Comparison of ENCODE assay signal across 9 cellular contexts in the genomic region with DNA sequence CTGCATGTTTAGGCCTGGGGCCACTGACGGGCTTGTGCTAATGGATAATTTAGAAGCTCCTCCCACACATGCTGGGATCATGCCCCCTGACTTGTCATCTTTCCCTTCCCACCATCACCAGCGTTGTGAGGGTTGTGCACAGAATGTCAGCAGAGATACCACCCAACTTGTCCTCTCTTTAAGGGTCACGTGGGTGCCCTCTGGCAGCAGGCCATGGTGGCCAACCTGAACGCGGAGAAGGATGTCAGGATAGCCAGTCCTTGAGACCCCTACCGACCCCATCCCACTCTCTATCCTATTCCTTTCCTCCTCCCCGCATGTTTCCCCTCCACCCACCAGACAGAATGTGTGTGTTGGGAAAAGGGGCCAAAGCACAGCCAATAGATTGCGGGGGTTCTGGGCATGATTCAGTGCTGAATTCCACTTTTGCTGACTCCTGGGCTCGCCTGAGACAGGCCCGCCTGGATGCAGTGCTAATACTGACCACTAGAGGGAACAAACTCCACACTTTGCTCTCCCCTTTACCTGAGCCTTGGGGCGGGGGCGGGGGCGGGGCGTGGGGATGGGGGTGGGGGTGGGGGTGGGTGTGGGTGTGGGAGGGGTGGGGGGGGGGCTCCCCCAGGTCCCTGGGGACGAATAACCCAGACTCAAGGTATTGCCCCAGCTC. TPM values are rescaled to one million over a fixed set of nuclear protein-coding genes. Genes with fewer than 3 reads are reported as not detected.
DNase-seq lines count a peak whose midpoint lies in the region; ATAC-seq and TF ChIP-seq lines count a peak whose summit lies in the region.
"Had no signal": no experiment of that assay in that cellular context is flagged by ENCODE, and none has a peak within 500 bp of the region (broad histone marks: within the 10 kb centered on the region; RNA-seq: fewer than 3 reads in every experiment).

A gene (minus strand): TSS at position 10 of the 667 bp plus-strand sequence. CDS start 143 bp downstream, outside the sequence.

- no peaks in the 10 kb centered on the region for H3K27me3 ChIP-seq in GM23338 (ENCODE audit: insufficient read depth)
- peaks cover 0 to 5% (median 0%) of the 10 kb centered on the region in 3 donors for H3K27me3 ChIP-seq in sigmoid colon

- H3K4me1 ChIP-seq in GM23338 (ENCODE audit: insufficient read depth): peaks cover 14% of the 10 kb centered on the region; the same call in 1 of the 2 replicates
- H3K4me1 ChIP-seq in sigmoid colon: no peaks in the 10 kb centered on the region

- 32 to 39% methylated on average over 15 of the region's 15 CpGs for WGBS in sigmoid colon, 2 donors

- H3K27ac Mint-ChIP-seq in GM23338: no peak within 1 kb of the TSS; the same call in 1 of the 2 replicates

- H3K4me3 Mint-ChIP-seq in GM23338: peak within 1 kb of the TSS; percentile 30; the same call in 1 of the 3 replicates

- intact Hi-C loops in head of caudate nucleus (cut with DNase I) (no loop called here), sigmoid colon (cut with DNase I) (no loop called here)

- no peaks in the 10 kb centered on the region for H3K79me2 ChIP-seq in GM23338 (replicated peaks; ENCODE audit: insufficient read depth)

- TF ChIP-seq CTCF in GM23338 (conservative IDR thresholded peaks at IDR 0.05; ENCODE audit: low read depth in 2 of 2): peak; percentile 58 to 67
- peak in 3 of 4 experiments; percentile 16 to 45 (median 36) for TF ChIP-seq CTCF in sigmoid colon (IDR thresholded peaks at IDR 0.05)

- no peaks in the 10 kb centered on the region for H4K20me1 ChIP-seq in GM23338 (replicated peaks; ENCODE audit: insufficient read depth)

- TF ChIP-seq POLR2A in sigmoid colon (IDR thresholded peaks at IDR 0.05): no peak

- no peaks in the 10 kb centered on the region for H3K9me3 ChIP-seq in sigmoid colon

- H3K9me2 ChIP-seq in GM23338 (ENCODE audit: insufficient read depth): no peaks in the 10 kb centered on the region

- H2AFZ ChIP-seq in GM23338: peak within 1 kb of the TSS; percentile 95

- H3F3A ChIP-seq in GM23338 (replicated peaks; ENCODE audit: low read depth): no peaks in the 10 kb centered on the region

- H3K27ac ChIP-seq in GM23338 (ENCODE audit: low read depth) (no peak within 1 kb of the TSS), sigmoid colon (no peak within 1 kb of the TSS)

- no peak for TF ChIP-seq EP300 in sigmoid colon (IDR thresholded peaks at IDR 0.05)

- H3K4me3 ChIP-seq in GM23338: peak within 1 kb of the TSS; percentile 24; the same call in 1 of the 2 replicates
- H3K4me3 ChIP-seq in sigmoid colon: no peak within 1 kb of the TSS

- H3K9me3 Mint-ChIP-seq in GM23338: no peaks in the 10 kb centered on the region; the same call in 2 of the 3 replicates

- peak within 1 kb of the TSS; percentile 49 for H3K4me2 ChIP-seq in GM23338

- peaks cover 3% of the 10 kb centered on the region for H3K27me3 Mint-ChIP-seq in GM23338 (ENCODE audit: insufficient read depth, low read depth, poor library complexity)

- peaks cover 16% of the 10 kb centered on the region for H3K4me1 Mint-ChIP-seq in GM23338

- H3K36me3 ChIP-seq in GM23338 (ENCODE audit: insufficient read depth) (no peaks in the 10 kb centered on the region), sigmoid colon (no peaks in the 10 kb centered on the region)

- no peaks in the 10 kb centered on the region for H3K36me3 Mint-ChIP-seq in GM23338 (ENCODE audit: low read depth)

- DNase-seq in AG20443 (ENCODE audit: low spot score): peak; percentile 85
- DNase-seq in GM23338 (ENCODE audit: low spot score): peak; percentile 82
- peak; percentile 74 for DNase-seq in RPMI8226
- DNase-seq in activated T-helper 9 cell treated with anti-CD3 and anti-CD28 coated beads, Interleukin-2, amount 50 U/mL, for 16 hours (ENCODE audit: low read depth): peak; percentile 29
- peak in 25 of 42 donors; percentile 6 to 66 (median 36) for DNase-seq in head of caudate nucleus
- no peak for DNase-seq in sigmoid colon

- ATAC-seq in GM23338: peak; percentile 90
- ATAC-seq in HG02973 (IDR thresholded peaks at IDR 0.05; ENCODE audit: unreplicated experiment): no peak
- ATAC-seq in GM19023 (IDR thresholded peaks at IDR 0.05; ENCODE audit: unreplicated experiment): no peak

TF ChIP-seq in GM23338, 12 proteins besides CTCF, POLR2A, EP300 and RAD21 (continues in another document):
- TF ChIP-seq STAT1 (IDR thresholded peaks at IDR 0.05; ENCODE audit: unreplicated experiment) (no peak), ZNF331 (CRISPR knock-in tag; IDR thresholded peaks at IDR 0.05; ENCODE audit: low read depth) (no peak), CREB1 (CRISPR knock-in tag; IDR thresholded peaks at IDR 0.05; ENCODE audit: low read depth) (no peak), EZH2 (IDR thresholded peaks at IDR 0.05; ENCODE audit: low read depth, unreplicated experiment) (no peak), EZH2phosphoT487 (IDR thresholded peaks at IDR 0.05; ENCODE audit: unreplicated experiment) (no peak), NANOG (IDR thresholded peaks at IDR 0.05; ENCODE audit: borderline replicate concordance) (no peak), POLR2AphosphoS5 (IDR thresholded peaks at IDR 0.05; ENCODE audit: low read depth) (no peak), JUNB (IDR thresholded peaks at IDR 0.05; ENCODE audit: unreplicated experiment) (no peak)
- TF ChIP-seq, protein P1, sequence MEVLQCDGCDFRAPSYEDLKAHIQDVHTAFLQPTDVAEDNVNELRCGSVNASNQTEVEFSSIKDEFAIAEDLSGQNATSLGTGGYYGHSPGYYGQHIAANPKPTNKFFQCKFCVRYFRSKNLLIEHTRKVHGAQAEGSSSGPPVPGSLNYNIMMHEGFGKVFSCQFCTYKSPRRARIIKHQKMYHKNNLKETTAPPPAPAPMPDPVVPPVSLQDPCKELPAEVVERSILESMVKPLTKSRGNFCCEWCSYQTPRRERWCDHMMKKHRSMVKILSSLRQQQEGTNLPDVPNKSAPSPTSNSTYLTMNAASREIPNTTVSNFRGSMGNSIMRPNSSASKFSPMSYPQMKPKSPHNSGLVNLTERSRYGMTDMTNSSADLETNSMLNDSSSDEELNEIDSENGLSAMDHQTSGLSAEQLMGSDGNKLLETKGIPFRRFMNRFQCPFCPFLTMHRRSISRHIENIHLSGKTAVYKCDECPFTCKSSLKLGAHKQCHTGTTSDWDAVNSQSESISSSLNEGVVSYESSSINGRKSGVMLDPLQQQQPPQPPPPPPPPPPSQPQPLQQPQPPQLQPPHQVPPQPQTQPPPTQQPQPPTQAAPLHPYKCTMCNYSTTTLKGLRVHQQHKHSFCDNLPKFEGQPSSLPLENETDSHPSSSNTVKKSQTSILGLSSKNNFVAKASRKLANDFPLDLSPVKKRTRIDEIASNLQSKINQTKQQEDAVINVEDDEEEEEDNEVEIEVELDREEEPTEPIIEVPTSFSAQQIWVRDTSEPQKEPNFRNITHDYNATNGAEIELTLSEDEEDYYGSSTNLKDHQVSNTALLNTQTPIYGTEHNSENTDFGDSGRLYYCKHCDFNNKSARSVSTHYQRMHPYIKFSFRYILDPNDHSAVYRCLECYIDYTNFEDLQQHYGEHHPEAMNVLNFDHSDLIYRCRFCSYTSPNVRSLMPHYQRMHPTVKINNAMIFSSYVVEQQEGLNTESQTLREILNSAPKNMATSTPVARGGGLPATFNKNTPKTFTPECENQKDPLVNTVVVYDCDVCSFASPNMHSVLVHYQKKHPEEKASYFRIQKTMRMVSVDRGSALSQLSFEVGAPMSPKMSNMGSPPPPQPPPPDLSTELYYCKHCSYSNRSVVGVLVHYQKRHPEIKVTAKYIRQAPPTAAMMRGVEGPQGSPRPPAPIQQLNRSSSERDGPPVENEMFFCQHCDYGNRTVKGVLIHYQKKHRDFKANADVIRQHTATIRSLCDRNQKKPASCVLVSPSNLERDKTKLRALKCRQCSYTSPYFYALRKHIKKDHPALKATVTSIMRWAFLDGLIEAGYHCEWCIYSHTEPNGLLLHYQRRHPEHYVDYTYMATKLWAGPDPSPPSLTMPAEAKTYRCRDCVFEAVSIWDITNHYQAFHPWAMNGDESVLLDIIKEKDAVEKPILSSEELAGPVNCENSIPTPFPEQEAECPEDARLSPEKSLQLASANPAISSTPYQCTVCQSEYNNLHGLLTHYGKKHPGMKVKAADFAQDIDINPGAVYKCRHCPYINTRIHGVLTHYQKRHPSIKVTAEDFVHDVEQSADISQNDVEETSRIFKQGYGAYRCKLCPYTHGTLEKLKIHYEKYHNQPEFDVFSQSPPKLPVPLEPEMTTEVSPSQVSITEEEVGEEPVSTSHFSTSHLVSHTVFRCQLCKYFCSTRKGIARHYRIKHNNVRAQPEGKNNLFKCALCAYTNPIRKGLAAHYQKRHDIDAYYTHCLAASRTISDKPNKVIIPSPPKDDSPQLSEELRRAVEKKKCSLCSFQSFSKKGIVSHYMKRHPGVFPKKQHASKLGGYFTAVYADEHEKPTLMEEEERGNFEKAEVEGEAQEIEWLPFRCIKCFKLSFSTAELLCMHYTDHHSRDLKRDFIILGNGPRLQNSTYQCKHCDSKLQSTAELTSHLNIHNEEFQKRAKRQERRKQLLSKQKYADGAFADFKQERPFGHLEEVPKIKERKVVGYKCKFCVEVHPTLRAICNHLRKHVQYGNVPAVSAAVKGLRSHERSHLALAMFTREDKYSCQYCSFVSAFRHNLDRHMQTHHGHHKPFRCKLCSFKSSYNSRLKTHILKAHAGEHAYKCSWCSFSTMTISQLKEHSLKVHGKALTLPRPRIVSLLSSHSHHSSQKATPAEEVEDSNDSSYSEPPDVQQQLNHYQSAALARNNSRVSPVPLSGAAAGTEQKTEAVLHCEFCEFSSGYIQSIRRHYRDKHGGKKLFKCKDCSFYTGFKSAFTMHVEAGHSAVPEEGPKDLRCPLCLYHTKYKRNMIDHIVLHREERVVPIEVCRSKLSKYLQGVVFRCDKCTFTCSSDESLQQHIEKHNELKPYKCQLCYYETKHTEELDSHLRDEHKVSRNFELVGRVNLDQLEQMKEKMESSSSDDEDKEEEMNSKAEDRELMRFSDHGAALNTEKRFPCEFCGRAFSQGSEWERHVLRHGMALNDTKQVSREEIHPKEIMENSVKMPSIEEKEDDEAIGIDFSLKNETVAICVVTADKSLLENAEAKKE (CRISPR knock-in tag; IDR thresholded peaks at IDR 0.05): no peak
- TF ChIP-seq, protein P2, sequence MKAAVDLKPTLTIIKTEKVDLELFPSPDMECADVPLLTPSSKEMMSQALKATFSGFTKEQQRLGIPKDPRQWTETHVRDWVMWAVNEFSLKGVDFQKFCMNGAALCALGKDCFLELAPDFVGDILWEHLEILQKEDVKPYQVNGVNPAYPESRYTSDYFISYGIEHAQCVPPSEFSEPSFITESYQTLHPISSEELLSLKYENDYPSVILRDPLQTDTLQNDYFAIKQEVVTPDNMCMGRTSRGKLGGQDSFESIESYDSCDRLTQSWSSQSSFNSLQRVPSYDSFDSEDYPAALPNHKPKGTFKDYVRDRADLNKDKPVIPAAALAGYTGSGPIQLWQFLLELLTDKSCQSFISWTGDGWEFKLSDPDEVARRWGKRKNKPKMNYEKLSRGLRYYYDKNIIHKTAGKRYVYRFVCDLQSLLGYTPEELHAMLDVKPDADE (IDR thresholded peaks at IDR 0.05): no peak

RNA-seq across cellular contexts. Expression of the gene that starts here (rescaled TPM):
- 0.27 and 0.59 TPM in 2 replicates for total RNA-seq in GM23338 (2014; rRNA removed; shearing (Covaris generic))
- 2.3 TPM in 2 replicates for polyA plus RNA-seq in GM23338 (2016; fragmentation: Nextera tagmentation; extraction: Ambion mirVana)
- total RNA-seq in sigmoid colon: not detected
- polyA plus RNA-seq in sigmoid colon: not detected
- total RNA-seq: skeletal muscle tissue had no signal
